In genomic region chrX:30015440-30015839, GRCh38 we compare ENCODE assay signal across 27 cellular contexts.
A peak's percentile ranks its signal among the peaks of the same experiment; 100 is the strongest.
DNase-seq lines count a peak whose midpoint lies in the region; ATAC-seq and TF ChIP-seq lines count a peak whose summit lies in the region.
"Had no signal": no experiment of that assay in that cellular context is flagged by ENCODE, and none has a peak within 500 bp of the region (broad histone marks: within the 10 kb centered on the region; RNA-seq: fewer than 3 reads in every experiment).

No MANE protein-coding gene starts in this region.

- H3K4me3 ChIP-seq in fibroblast of the aortic adventitia (ENCODE audit: low read depth, low read length), result no peak overlapping the region
- H3K4me3 ChIP-seq: A549; BLaER1; BLaER1 treated with 17β-estradiol and CSF1 and Interleukin-3, amounts not matched to agents 10 nM and 100 nM had no signal

- DNase-seq in dedifferentiated amniotic fluid mesenchymal stem cell (ENCODE audit: extremely low spot score), result peak; percentile 10
- peak; percentile 2 for DNase-seq in fibroblast of the aortic adventitia (ENCODE audit: low read depth)
- DNase-seq in posterior cingulate gyrus, result no peak
- DNase-seq: 8988T; ACHN; AML-193; BE2C; C1 segment of cervical spinal cord; Caco-2; Calu3; CD4-positive, alpha-beta memory T cell; CD4-positive, alpha-beta T cell; CD4-positive, CD25-positive, alpha-beta regulatory T cell; CD8-positive, alpha-beta memory T cell; CD8-positive, alpha-beta T cell; COR-L47; DMS 273 treated with DMSO at 0.1 percent for 48 hours; DMS153; DMS53; DMS79; DMS79 treated with DMSO at 0.1 percent for 48 hours; DND-41; EL had no signal

- TF ChIP-seq CTCF in fibroblast of the aortic adventitia (IDR thresholded peaks at IDR 0.05; ENCODE audit: insufficient read depth, low read length), result no peak

- no peak for ATAC-seq in esophagus mucosa
- ATAC-seq: A549; CD8-positive, alpha-beta T cell had no signal

- intact Hi-C loops in posterior cingulate gyrus (cut with DNase I), result no loop called here

Comparison
In these comparisons a context has a peak if more than half of its experiments do, and no peak if none do; other contexts are left out.
1. DNase-seq: peak in dedifferentiated amniotic fluid mesenchymal stem cell (single experiment) and fibroblast of the aortic adventitia (single experiment); none in posterior cingulate gyrus (0 of 10).